ENCODE assay signal across 8 cellular contexts in genomic region chr9:132406554-132407122, GRCh38. TPM values are rescaled to one million over a fixed set of nuclear protein-coding genes. Genes with fewer than 3 reads are reported as not detected.
DNase-seq lines count a peak whose midpoint lies in the region; ATAC-seq, FAIRE-seq and TF ChIP-seq lines count a peak whose summit lies in the region.

Gene TTF1 (minus strand): TSS chr9:132406840. CDS start chr9:132402821, 4,019 bp downstream.

- no peak within 1 kb of the TSS for H3K23ac ChIP-seq in H1 (ENCODE audit: insufficient read length)
- no peak within 1 kb of the TSS for H3K23ac ChIP-seq in mesenchymal stem cell (ENCODE audit: low read length in 2 of 2)

- no peaks in the 10 kb centered on the region for H3K9me3 Mint-ChIP-seq in CD8-positive, alpha-beta memory T cell

- peak in 1 of 2 experiments; percentile 75; a peak in 2 of 3 replicates for TF ChIP-seq POLR2A in H1 (IDR thresholded peaks at IDR 0.05; ENCODE audit: control extremely low read depth in 1 of 2, low read depth in 2 of 2, low read length in 2 of 2)

- no peak within 1 kb of the TSS for H2BK15ac ChIP-seq in H1 (ENCODE audit: low read length)
- no peak within 1 kb of the TSS for H2BK15ac ChIP-seq in mesenchymal stem cell (ENCODE audit: low read depth, poor library complexity, severe bottlenecking)

- H3K18ac ChIP-seq in H1 (ENCODE audit: extremely low read depth, low read length) (no peak within 1 kb of the TSS; the same call in 1 of the 2 replicates), mesenchymal stem cell (ENCODE audit: low read depth in 1 of 2, low read length in 2 of 2) (no peak within 1 kb of the TSS)

- CTCF ChIA-PET in CD8-positive, alpha-beta memory T cell (lab: Charles Lee): no interaction called here
- CTCF ChIA-PET in activated CD8-positive, alpha-beta memory T cell treated with anti-CD3 and anti-CD28 coated beads for 36 hours (lab: Charles Lee): interaction anchor here (0.7 kb wide), 1 partner anchor 10 kb away, joined by 3 read pairs; no protein-coding TSS in a partner anchor
- CTCF ChIA-PET in H1 (lab: Charles Lee; ENCODE audit: partially characterized antibody): no interaction called here

- TF ChIP-seq EP300 in H1 (IDR thresholded peaks at IDR 0.05; ENCODE audit: borderline replicate concordance in 1 of 2, low read depth in 2 of 2, low read length in 2 of 2): no peak

- H4K5ac ChIP-seq in H1 (ENCODE audit: insufficient read length, low read depth, low read length): peak within 1 kb of the TSS; percentile 68

- H2AFZ ChIP-seq in H1 (ENCODE audit: low read length): peak within 1 kb of the TSS; percentile 60; the same call in 1 of the 2 replicates
- H2AFZ ChIP-seq in mesenchymal stem cell (ENCODE audit: low read depth, low read length): peak within 1 kb of the TSS; percentile 30

- H2BK120ac ChIP-seq in H1 (replicated peaks; ENCODE audit: low read depth, low read length) (no peak within 1 kb of the TSS), mesenchymal stem cell (ENCODE audit: low read depth, low read length) (no peak within 1 kb of the TSS)

- H3K14ac ChIP-seq in H1 (ENCODE audit: insufficient read length): no peak within 1 kb of the TSS
- H3K14ac ChIP-seq in mesenchymal stem cell (ENCODE audit: low read length in 2 of 2): no peak within 1 kb of the TSS

- ATAC-seq in GM21381 (IDR thresholded peaks at IDR 0.05; ENCODE audit: unreplicated experiment): peak; percentile 78

- H3K79me1 ChIP-seq in H1 (ENCODE audit: low read depth, low read length) (peaks cover 8% of the 10 kb centered on the region), mesenchymal stem cell (replicated peaks; ENCODE audit: low read length, poor library complexity, severe bottlenecking) (peaks cover 16% of the 10 kb centered on the region)

- no peaks in the 10 kb centered on the region for H3K9me3 ChIP-seq in CD8-positive, alpha-beta memory T cell (ENCODE audit: low read length)
- no peaks in the 10 kb centered on the region; a peak in 1 of 4 replicates for H3K9me3 ChIP-seq in H1 (ENCODE audit: insufficient read depth in 2 of 2, low read depth in 1 of 2, low read length in 1 of 2)
- no peaks in the 10 kb centered on the region for H3K9me3 ChIP-seq in mesenchymal stem cell (ENCODE audit: control insufficient read depth, low read length)

- peaks cover 0 to 24% (median 1%) of the 10 kb centered on the region in 3 donors for H3K36me3 Mint-ChIP-seq in CD8-positive, alpha-beta memory T cell

- 1% methylated on average over 32 of the region's 33 CpGs; no CpG with 5 or more reads in 1 of the 2 experiments for WGBS in H1 (ENCODE audit: extremely low coverage in 1 of 2, insufficient coverage in 1 of 2, insufficient read length in 1 of 2, insufficient replicate concordance in 2 of 2, low coverage in 1 of 2, low lambda C conversion rate in 2 of 2, missing lambda C conversion rate in 1 of 2), 2 experiments
- WGBS in mesenchymal stem cell: 3% methylated on average over 28 of the region's 33 CpGs

- peaks cover 11% of the 10 kb centered on the region for H3K36me3 ChIP-seq in CD8-positive, alpha-beta memory T cell (ENCODE audit: insufficient read depth, low read length)
- H3K36me3 ChIP-seq in H1 (ENCODE audit: control insufficient read depth in 2 of 4, insufficient read depth in 4 of 4, low read length in 3 of 4) (peaks cover 0 to 11% (median 4%) of the 10 kb centered on the region in 4 experiments; a peak in 5 of 8 replicates), mesenchymal stem cell (ENCODE audit: control insufficient read depth in 1 of 2, insufficient read depth in 2 of 2, low read depth in 1 of 2, low read length in 2 of 2) (peaks cover 0 to 17% of the 10 kb centered on the region in 2 experiments)

- peak within 1 kb of the TSS; percentile 63 for H3K27ac ChIP-seq in CD8-positive, alpha-beta memory T cell (ENCODE audit: low read depth, low read length)
- H3K27ac ChIP-seq in H1 (ENCODE audit: low read depth, low read length) (peak within 1 kb of the TSS; percentile 50; the same call in 1 of the 2 replicates), mesenchymal stem cell (ENCODE audit: low read length, poor library complexity, severe bottlenecking) (no peak within 1 kb of the TSS)

- H3K4me1 ChIP-seq in CD8-positive, alpha-beta memory T cell (ENCODE audit: insufficient read depth, low read length): peaks cover 57% of the 10 kb centered on the region
- H3K4me1 ChIP-seq in H1 (replicated peaks in 1 of 4; ENCODE audit: control insufficient read depth in 3 of 4, insufficient read depth in 4 of 4, low read length in 3 of 4) (peaks cover 0 to 11% (median 5%) of the 10 kb centered on the region in 4 experiments; a peak in 5 of 7 replicates), mesenchymal stem cell (ENCODE audit: control insufficient read depth, insufficient read depth, low read depth, low read length) (peaks cover 20% of the 10 kb centered on the region)

- peak within 1 kb of the TSS; percentile 77 for H3K4me3 ChIP-seq in CD8-positive, alpha-beta memory T cell (ENCODE audit: low read length)
- peak within 1 kb of the TSS; percentile 74 to 88 (median 80) for H3K4me3 ChIP-seq in H1 (ENCODE audit: extremely low read depth in 1 of 4, insufficient read depth in 2 of 4, low read depth in 3 of 4, low read length in 4 of 4)
- H3K4me3 ChIP-seq in mesenchymal stem cell (ENCODE audit: insufficient read depth in 1 of 2, low read depth in 1 of 2, low read length in 2 of 2): peak within 1 kb of the TSS; percentile 70 to 94

- H2BK5ac ChIP-seq in H1 (ENCODE audit: low read depth, low read length): no peak within 1 kb of the TSS
- H2BK5ac ChIP-seq in mesenchymal stem cell (ENCODE audit: low read depth, low read length, poor library complexity, severe bottlenecking): no peak within 1 kb of the TSS

- peak within 1 kb of the TSS in 3 of 4 experiments; percentile 55 to 64 (median 56); a peak in 6 of 7 replicates for H3K9ac ChIP-seq in H1 (replicated peaks in 1 of 4; ENCODE audit: extremely low read depth in 1 of 4, low read depth in 3 of 4, low read length in 3 of 4)
- H3K9ac ChIP-seq in mesenchymal stem cell (ENCODE audit: low read length): peak within 1 kb of the TSS; percentile 88

- TF ChIP-seq CTCF in H1 (IDR thresholded peaks at IDR 0.05; ENCODE audit: control extremely low read depth in 1 of 3, insufficient read depth in 1 of 3, low read depth in 1 of 3, low read length in 3 of 3): no peak

- peaks cover 0 to 37% of the 10 kb centered on the region in 2 experiments; a peak in 2 of 4 replicates for H3K79me2 ChIP-seq in H1 (ENCODE audit: control insufficient read depth in 1 of 2, insufficient read depth in 2 of 2, low read length in 2 of 2)

- H3K27ac Mint-ChIP-seq in CD8-positive, alpha-beta memory T cell: peak within 1 kb of the TSS; percentile 87 to 98 (median 95)

- no peak within 1 kb of the TSS for H2BK20ac ChIP-seq in H1 (ENCODE audit: low read length)

- H3K4me3 Mint-ChIP-seq in CD8-positive, alpha-beta memory T cell: peak within 1 kb of the TSS; percentile 88 to 98 (median 93)

- peak within 1 kb of the TSS; percentile 55 to 87 for H3K4me2 ChIP-seq in H1 (ENCODE audit: insufficient read depth in 1 of 2, low read depth in 2 of 2, low read length in 2 of 2)
- H3K4me2 ChIP-seq in mesenchymal stem cell (ENCODE audit: low read length, poor library complexity, severe bottlenecking): peak within 1 kb of the TSS; percentile 99

- FAIRE-seq in H1 (lab: Jason Lieb, UNC): peak; percentile 50

- no peak for TF ChIP-seq RAD21 in H1 (IDR thresholded peaks at IDR 0.05 in 1 of 2, conservative IDR thresholded peaks at IDR 0.05 in 1 of 2; ENCODE audit: low read depth in 2 of 2, low read length in 2 of 2)

- H3K23me2 ChIP-seq in H1 (ENCODE audit: low read depth, low read length): peaks cover 15% of the 10 kb centered on the region; the same call in 1 of the 2 replicates

- DNase-seq in CD8-positive, alpha-beta memory T cell: peak; percentile 89 to 97 (median 92)
- peak in 74 of 76 experiments; percentile 18 to 91 (median 82) for DNase-seq in HUDEP-2 (lab: John Stamatoyannopoulos, UW; ENCODE audit: unreplicated experiment in 76 of 76)
- DNase-seq in NOMO-1 treated with DMSO at 0.1 percent for 48 hours (lab: John Stamatoyannopoulos, UW; ENCODE audit: unreplicated experiment): peak; percentile 92
- peak; percentile 70 to 90 for DNase-seq in H1 (ENCODE audit: low read depth in 1 of 2, low spot score in 2 of 2)
- peak; percentile 93 for DNase-seq in mesenchymal stem cell
- DNase-seq in stimulated activated CD8-positive, alpha-beta memory T cell treated with anti-CD3 and anti-CD28 coated beads, Interleukin-12 subunit alpha, Interleukin-12 subunit beta, amount 100 ng/mL, for 1 hour (ENCODE audit: low read depth): peak; percentile 90

- H2AK5ac ChIP-seq in H1 (ENCODE audit: low read depth, low read length): no peak within 1 kb of the TSS; the same call in 1 of the 2 replicates
- no peak within 1 kb of the TSS for H2AK5ac ChIP-seq in mesenchymal stem cell (ENCODE audit: low read length, severe bottlenecking)

- no peak within 1 kb of the TSS for H2BK12ac ChIP-seq in H1 (ENCODE audit: low read depth, low read length)
- H2BK12ac ChIP-seq in mesenchymal stem cell (ENCODE audit: low read length in 2 of 2): no peak within 1 kb of the TSS

- H3K27me3 ChIP-seq in CD8-positive, alpha-beta memory T cell (ENCODE audit: insufficient read depth, low read length, poor library complexity, severe bottlenecking): peaks cover 12% of the 10 kb centered on the region
- H3K27me3 ChIP-seq in H1 (replicated peaks in 1 of 4; ENCODE audit: control insufficient read depth in 3 of 4, extremely low read depth in 1 of 4, insufficient read depth in 3 of 4, low read length in 3 of 4): peaks cover 1 to 20% (median 13%) of the 10 kb centered on the region in 4 experiments; a peak in 6 of 7 replicates
- peaks cover 20 to 24% of the 10 kb centered on the region in 2 experiments for H3K27me3 ChIP-seq in mesenchymal stem cell (ENCODE audit: control insufficient read depth in 1 of 2, insufficient read depth in 1 of 2, low read length in 2 of 2)

- peaks cover 1 to 3% of the 10 kb centered on the region in 2 experiments for H4K20me1 ChIP-seq in H1 (replicated peaks in 1 of 2; ENCODE audit: control insufficient read depth in 1 of 2, insufficient read depth in 2 of 2, low read length in 2 of 2)

- H3K27me3 Mint-ChIP-seq in CD8-positive, alpha-beta memory T cell: peaks cover 7 to 8% of the 10 kb centered on the region in 2 donors

- H3K4ac ChIP-seq in H1 (replicated peaks; ENCODE audit: insufficient read length, low read depth, low read length) (peak within 1 kb of the TSS; percentile 15), mesenchymal stem cell (ENCODE audit: low read depth in 1 of 2, low read length in 2 of 2) (no peak within 1 kb of the TSS)

- POLR2A ChIA-PET in CD8-positive, alpha-beta memory T cell (lab: Charles Lee): interaction anchor here (0.7 kb wide), 2 partner anchors 51 to 260 kb away, joined by 5 to 6 read pairs; no protein-coding TSS in a partner anchor
- POLR2A ChIA-PET in activated CD8-positive, alpha-beta memory T cell treated with anti-CD3 and anti-CD28 coated beads for 36 hours (lab: Charles Lee): interaction anchor here (0.7 kb wide), 2 partner anchors 34 to 51 kb away, joined by 4 to 5 read pairs; no protein-coding TSS in a partner anchor
- POLR2A ChIA-PET in H1 (lab: Charles Lee; ENCODE audit: partially characterized antibody): interaction anchor here (0.9 kb wide), 1 partner anchor 84 kb away, joined by 3 read pairs; no protein-coding TSS in a partner anchor

- H4K91ac ChIP-seq in H1 (replicated peaks; ENCODE audit: insufficient read length, low read length) (peak within 1 kb of the TSS; percentile 38), mesenchymal stem cell (ENCODE audit: low read length) (no peak within 1 kb of the TSS)

- H3K56ac ChIP-seq in H1 (replicated peaks; ENCODE audit: insufficient read length, low read depth, low read length): no peak within 1 kb of the TSS

- H3K4me1 Mint-ChIP-seq in CD8-positive, alpha-beta memory T cell: peaks cover 45 to 69% (median 64%) of the 10 kb centered on the region in 3 donors

- H4K8ac ChIP-seq in H1 (ENCODE audit: extremely low read depth, insufficient read depth, low read length) (peak within 1 kb of the TSS; percentile 75; the same call in 1 of the 2 replicates), mesenchymal stem cell (ENCODE audit: low read length) (peak within 1 kb of the TSS; percentile 98)

RNA-seq across cellular contexts. Expression of gene TTF1, which starts in this region (rescaled TPM):
- 10 to 100 TPM; 23.9 to 25.1 TPM for total RNA-seq in CD8-positive, alpha-beta memory T cell
- 7.3 TPM for polyA plus RNA-seq in CD8-positive, alpha-beta memory T cell
- total RNA-seq in activated CD8-positive, alpha-beta memory T cell treated with anti-CD3 and anti-CD28 coated beads for 36 hours: 10 to 100 TPM; 30.8 to 30.9 TPM
- 22.2 and 22.6 TPM in 2 replicates for total RNA-seq in H1 (2021; fragmentation: NEBNext Ultra II Directional; extraction: Animal tissue kit (Norgen Biotek cat#: 25700))
- 6.5 and 7.8 TPM in 2 replicates for polyA plus RNA-seq in H1 (2011; rRNA removed)
- 14.2 TPM for polyA plus RNA-seq in H1 (2011; cell fraction: cytosol; rRNA removed)
- 6.2 TPM for polyA plus RNA-seq in H1 (2011; cell fraction: nucleus; rRNA removed)
- polyA plus RNA-seq in H1 (2012, experiment 1 of 2): 15.5 to 23.3 TPM (median 18.7 TPM) in 4 replicates
- 1.8 TPM for polyA plus RNA-seq in H1 (2012, experiment 2 of 2)
- 24.2 TPM for polyA plus RNA-seq in H1 (2013, experiment 1 of 2)
- 24.7 TPM for polyA plus RNA-seq in H1 (2013, experiment 2 of 2)
- polyA minus RNA-seq in H1 (2011; rRNA and poly(A)+ RNA removed): 4.0 and 5.0 TPM in 2 replicates
- polyA minus RNA-seq in H1 (2011; cell fraction: cytosol; rRNA and poly(A)+ RNA removed): 5.4 TPM
- polyA minus RNA-seq in H1 (2011; cell fraction: nucleus; rRNA and poly(A)+ RNA removed): 7.7 TPM
- 9.4 TPM for polyA plus RNA-seq in mesenchymal stem cell (2013, experiment 1 of 2)
- polyA plus RNA-seq in mesenchymal stem cell (2013, experiment 2 of 2): 9.9 TPM
